12 cellular contexts compared by ENCODE assay signal in the genomic region with DNA sequence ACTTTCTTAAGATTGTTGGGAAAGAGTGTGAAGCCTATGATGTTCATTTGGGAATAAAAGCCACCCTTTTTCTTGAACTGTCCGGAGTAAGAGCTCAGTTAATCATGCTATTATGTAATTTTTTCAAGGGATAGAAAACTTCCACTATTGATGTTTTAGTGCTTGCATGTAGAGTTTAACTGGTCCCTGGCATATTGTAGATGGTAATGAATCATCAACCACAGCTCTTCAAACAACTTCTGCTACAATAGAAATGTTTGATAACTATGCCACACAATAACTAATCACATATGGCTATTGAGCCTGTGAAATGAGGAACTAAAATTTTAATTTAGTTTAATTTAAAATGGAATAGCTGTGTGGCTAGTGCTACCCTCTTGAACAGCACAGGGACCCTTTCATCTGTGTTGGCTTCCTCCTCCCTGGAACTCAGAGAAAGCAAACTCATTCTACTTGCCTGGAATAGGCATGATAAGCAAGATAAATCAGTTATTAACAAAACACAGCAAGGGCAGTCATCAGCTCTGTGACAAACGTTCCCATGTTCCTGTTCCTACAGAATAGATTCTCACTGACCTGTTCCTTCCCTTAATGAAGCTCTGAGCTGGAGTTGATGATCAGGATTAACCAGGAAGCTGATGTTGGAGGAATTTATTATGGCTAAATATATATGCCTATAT. TPM values are rescaled to one million over a fixed set of nuclear protein-coding genes. Genes with fewer than 3 reads are reported as not detected.
DNase-seq lines count a peak whose midpoint lies in the region; ATAC-seq and TF ChIP-seq lines count a peak whose summit lies in the region.
"Had no signal": no experiment of that assay in that cellular context is flagged by ENCODE, and none has a peak within 500 bp of the region (broad histone marks: within the 10 kb centered on the region; RNA-seq: fewer than 3 reads in every experiment).

No MANE protein-coding gene starts in this region.

- intact Hi-C loops in transverse colon (cut with DNase I; ENCODE audit: low total_unique reads) = no loop called here

- no peak for TF ChIP-seq POLR2A in transverse colon (IDR thresholded peaks at IDR 0.05)

- peak overlapping the region in 3 of 4 donors; percentile 38 to 55 (median 40) for H3K4me3 ChIP-seq in transverse colon
- H3K4me3 ChIP-seq: suprapubic skin had no signal

- no peak for TF ChIP-seq EP300 in transverse colon (IDR thresholded peaks at IDR 0.05; ENCODE audit: low read depth)

- CTCF ChIA-PET in RWPE1 (lab: Yijun Ruan, JAX) = interaction anchor here (1.0 to 1.3 kb wide), 2 partner anchors 17 to 19 kb away, joined by 3 to 4 read pairs; no protein-coding TSS in a partner anchor

- no peak for TF ChIP-seq CTCF in RWPE1 (conservative IDR thresholded peaks at IDR 0.05; ENCODE audit: low read depth)
- TF ChIP-seq CTCF in transverse colon (IDR thresholded peaks at IDR 0.05) = no peak

- no peaks in the 10 kb centered on the region for H3K27me3 ChIP-seq in transverse colon
- H3K27me3 ChIP-seq: suprapubic skin had no signal

- in situ Hi-C loops in transverse colon (cut with MboI; ENCODE audit: low pct_ligation_motif_present in 1 of 4, low pct_unique_long_range_greater_than_20kb in 1 of 4, low sequenced_read_pairs in 3 of 4) = no loop called here

- no peaks in the 10 kb centered on the region for H3K9me3 ChIP-seq in transverse colon
- H3K9me3 ChIP-seq: suprapubic skin had no signal

- peak; percentile 69 for DNase-seq in HCEC 1CT
- DNase-seq in RWPE1 (ENCODE audit: low spot score) = peak; percentile 55
- DNase-seq in fibroblast of gingiva (ENCODE audit: low read depth) = peak; percentile 49
- DNase-seq in transverse colon = no peak
- DNase-seq in NCI-H748 (lab: John Stamatoyannopoulos, UW; ENCODE audit: unreplicated experiment) = no peak
- DNase-seq: activated naive CD8-positive, alpha-beta T cell treated with anti-CD3 and anti-CD28 coated beads, Interleukin-2, amount 50 U/mL, for 24 hours; NCI-H2029; T1000 had no signal

- ATAC-seq in HG03354 (IDR thresholded peaks at IDR 0.05; ENCODE audit: poor library complexity, severe bottlenecking, unreplicated experiment) (no peak), GM21529 (IDR thresholded peaks at IDR 0.05; ENCODE audit: unreplicated experiment) (no peak)
- ATAC-seq: activated naive CD8-positive, alpha-beta T cell treated with anti-CD3 and anti-CD28 coated beads, Interleukin-2, amount 50 U/mL, for 24 hours; HepG2 had no signal

- no peaks in the 10 kb centered on the region for H3K36me3 ChIP-seq in transverse colon
- H3K36me3 ChIP-seq: suprapubic skin had no signal

- peaks cover 0 to 29% (median 10%) of the 10 kb centered on the region in 4 donors for H3K4me1 ChIP-seq in transverse colon

- WGBS in transverse colon (ENCODE audit: low coverage in 1 of 2), 2 donors = 31 to 35% methylated on average over 2 of the region's 2 CpGs

- H3K27ac ChIP-seq in RWPE1 (no peak overlapping the region), transverse colon (peak overlapping the region; percentile 79 to 83 (median 82))
- H3K27ac ChIP-seq: suprapubic skin had no signal

- POLR2A ChIA-PET in RWPE1 (lab: Yijun Ruan, JAX; ENCODE audit: low non-redundant PET) = no interaction called here

RNA-seq across cellular contexts. Expression of a gene that starts 4.9 kb away (rescaled TPM):
- total RNA-seq in transverse colon = 100 to 1,000 TPM; 163 to 672 (median 475) TPM

Comparison
In these comparisons a context has a peak if more than half of its experiments do, and no peak if none do; other contexts are left out.
1. DNase-seq: peak in HCEC 1CT (single experiment), RWPE1 (single experiment) and fibroblast of gingiva (single experiment); none in transverse colon (single experiment) and NCI-H748 (single experiment).